Comparison of ENCODE assay signal across 8 cellular contexts in genomic region chr1:45802343-45803298, GRCh38. TPM values are rescaled to one million over a fixed set of nuclear protein-coding genes. Genes with fewer than 3 reads are reported as not detected.
DNase-seq lines count a peak whose midpoint lies in the region; ATAC-seq, FAIRE-seq and TF ChIP-seq lines count a peak whose summit lies in the region.

No MANE protein-coding gene starts in this region.

- no peak overlapping the region for H3K14ac ChIP-seq in trophoblast cell (ENCODE audit: low read length)

- H2BK120ac ChIP-seq in trophoblast cell (ENCODE audit: insufficient read depth, low read length, poor library complexity), result no peak overlapping the region

- H3K27ac Mint-ChIP-seq in astrocyte (ENCODE audit: unreplicated experiment), result peak overlapping the region; percentile 99

- no peaks in the 10 kb centered on the region for H3K4me1 ChIP-seq in NT2/D1 (ENCODE audit: insufficient read depth, insufficient read length)
- H3K4me1 ChIP-seq in astrocyte (ENCODE audit: insufficient read depth, low read length), result peaks cover 10% of the 10 kb centered on the region
- H3K4me1 ChIP-seq in trophoblast cell (ENCODE audit: control insufficient read depth in 1 of 2, insufficient read depth in 2 of 2, low read length in 2 of 2), result peaks cover 5 to 6% of the 10 kb centered on the region in 2 experiments

- TF ChIP-seq CTCF in astrocyte (IDR thresholded peaks at IDR 0.05; ENCODE audit: insufficient read depth, low read depth, low read length), result no peak

- peak overlapping the region; percentile 54 for H4K91ac ChIP-seq in trophoblast cell (ENCODE audit: low read depth, low read length)

- H3K4me3 Mint-ChIP-seq in astrocyte (ENCODE audit: unreplicated experiment), result peak overlapping the region; percentile 88

- H3K9me3 ChIP-seq in NT2/D1 (ENCODE audit: insufficient read depth, low read length), result no peaks in the 10 kb centered on the region
- no peaks in the 10 kb centered on the region for H3K9me3 ChIP-seq in astrocyte (ENCODE audit: insufficient read depth, low read depth, low read length)
- no peaks in the 10 kb centered on the region for H3K9me3 ChIP-seq in trophoblast cell (ENCODE audit: insufficient read depth, low read depth, low read length)

- peak overlapping the region; percentile 94 for H3K4me2 ChIP-seq in astrocyte (ENCODE audit: low read length)
- H3K4me2 ChIP-seq in trophoblast cell (ENCODE audit: low read length), result peak overlapping the region; percentile 65

- peak overlapping the region; percentile 52 for H2BK5ac ChIP-seq in trophoblast cell (ENCODE audit: low read depth, low read length, poor library complexity)

- no peak overlapping the region for H3K18ac ChIP-seq in trophoblast cell (ENCODE audit: low read length)

- H4K12ac ChIP-seq in trophoblast cell (ENCODE audit: low read depth, low read length), result peak overlapping the region; percentile 31

- H4K20me1 ChIP-seq in astrocyte (ENCODE audit: insufficient read depth, low read length), result peaks cover 26% of the 10 kb centered on the region

- FAIRE-seq in astrocyte (lab: Jason Lieb, UNC), result peak; percentile 58

- H3K36me3 ChIP-seq in NT2/D1 (ENCODE audit: insufficient read depth, insufficient read length, low read length) (peaks cover 20% of the 10 kb centered on the region), astrocyte (ENCODE audit: insufficient read depth, low read length) (no peaks in the 10 kb centered on the region), trophoblast cell (ENCODE audit: control insufficient read depth in 1 of 2, insufficient read depth in 2 of 2, low read length in 2 of 2) (peaks cover 0 to 5% of the 10 kb centered on the region in 2 experiments)

- peaks cover 3% of the 10 kb centered on the region for H3K79me1 ChIP-seq in trophoblast cell (ENCODE audit: low read length)

- H3K79me2 ChIP-seq in astrocyte (ENCODE audit: insufficient read depth, low read length), result peaks cover 36% of the 10 kb centered on the region
- H3K79me2 ChIP-seq in trophoblast cell (ENCODE audit: control insufficient read depth, insufficient read depth, low read length, poor library complexity), result peaks cover 4% of the 10 kb centered on the region

- no peak overlapping the region for H3K4ac ChIP-seq in trophoblast cell (ENCODE audit: low read depth, low read length)

- no peaks in the 10 kb centered on the region for H3K9me3 Mint-ChIP-seq in astrocyte (ENCODE audit: unreplicated experiment)

- WGBS in trophoblast cell (ENCODE audit: extremely low coverage, insufficient coverage, insufficient read length), result no CpG with 5 or more reads among the region's 11 CpGs

- H2AFZ ChIP-seq in astrocyte (ENCODE audit: low read depth, low read length), result peak overlapping the region; percentile 86
- H2AFZ ChIP-seq in trophoblast cell (ENCODE audit: insufficient read depth, low read length, poor library complexity), result peak overlapping the region; percentile 32

- H2AK5ac ChIP-seq in trophoblast cell (ENCODE audit: low read length), result no peak overlapping the region

- intact Hi-C loops in left ventricle myocardium superior (cut with micrococcal nuclease), result no loop called here

- H3K36me3 Mint-ChIP-seq in astrocyte (ENCODE audit: low read depth, unreplicated experiment), result no peaks in the 10 kb centered on the region

- DNase-seq in NCI-H2171 treated with DMSO at 0.1 percent for 48 hours (lab: John Stamatoyannopoulos, UW) (peak; percentile 57), NCI-H2171 (lab: John Stamatoyannopoulos, UW) (no peak), NT2/D1 (ENCODE audit: low read depth, low spot score) (peak; percentile 69), astrocyte (ENCODE audit: low read depth) (peak; percentile 98), left ventricle myocardium superior (peak; percentile 73), trophoblast cell (peak; percentile 88 to 91)
- DNase-seq in stimulated activated naive CD4-positive, alpha-beta T cell treated with Interleukin-2 at 50 U/mL for 16 hours (lab: John Stamatoyannopoulos, UW), result no peak

- H3K27me3 Mint-ChIP-seq in astrocyte (ENCODE audit: low read depth, unreplicated experiment), result no peaks in the 10 kb centered on the region

- H3K4me1 Mint-ChIP-seq in astrocyte (ENCODE audit: low read depth, unreplicated experiment), result peaks cover 17% of the 10 kb centered on the region

- peaks cover 9% of the 10 kb centered on the region for H3K27me3 ChIP-seq in NT2/D1 (ENCODE audit: insufficient read depth, insufficient read length)
- no peaks in the 10 kb centered on the region for H3K27me3 ChIP-seq in astrocyte (ENCODE audit: insufficient read depth, low read length)
- no peaks in the 10 kb centered on the region for H3K27me3 ChIP-seq in trophoblast cell (ENCODE audit: insufficient read depth, low read length)

- ATAC-seq in HG03439 (IDR thresholded peaks at IDR 0.05; ENCODE audit: unreplicated experiment), result peak; percentile 45
- peak; percentile 87 for ATAC-seq in left ventricle myocardium superior

- H3K4me3 ChIP-seq in NT2/D1 (ENCODE audit: insufficient read length, low read depth) (peak overlapping the region; percentile 40), astrocyte (ENCODE audit: insufficient read depth, low read depth, low read length) (peak overlapping the region; percentile 65), trophoblast cell (ENCODE audit: low read depth, low read length) (peak overlapping the region; percentile 52)

- H3K9ac ChIP-seq in NT2/D1 (ENCODE audit: insufficient read length, low read depth) (peak overlapping the region; percentile 53), astrocyte (ENCODE audit: low read length) (peak overlapping the region; percentile 91), trophoblast cell (ENCODE audit: low read length) (no peak overlapping the region)

- no peak overlapping the region for H3K23ac ChIP-seq in trophoblast cell (ENCODE audit: low read length)

- peak overlapping the region; percentile 47 for H4K8ac ChIP-seq in trophoblast cell (ENCODE audit: low read depth, low read length)

- H3K27ac ChIP-seq in astrocyte (ENCODE audit: low read depth, low read length), result peak overlapping the region; percentile 96
- H3K27ac ChIP-seq in trophoblast cell (ENCODE audit: low read depth, low read length), result peak overlapping the region; percentile 93

- no peak overlapping the region for H2BK12ac ChIP-seq in trophoblast cell (ENCODE audit: low read length)

RNA-seq across cellular contexts. Expression of gene MAST2, which starts 0.8 kb away (rescaled TPM):
- total RNA-seq in astrocyte (41.0 and 41.6 TPM in 2 replicates), left ventricle myocardium superior (103 TPM)
- 19.7 and 20.9 TPM in 2 replicates for polyA plus RNA-seq in trophoblast cell (2013)

RNA-seq across cellular contexts. Expression of gene IPP, which starts 52.2 kb away (rescaled TPM):
- 13.3 and 18.2 TPM in 2 replicates for total RNA-seq in astrocyte
- 12.2 TPM for total RNA-seq in left ventricle myocardium superior
- 6.5 and 7.0 TPM in 2 replicates for polyA plus RNA-seq in trophoblast cell (2013)

Comparison
In these comparisons a context has a peak if more than half of its experiments do, and no peak if none do; other contexts are left out.
1. DNase-seq: peak in NCI-H2171 treated with DMSO at 0.1 percent for 48 hours (single experiment), NT2/D1 (single experiment), astrocyte (single experiment), left ventricle myocardium superior (single experiment) and trophoblast cell (2 of 2); none in NCI-H2171 (single experiment) and stimulated activated naive CD4-positive, alpha-beta T cell treated with Interleukin-2 at 50 U/mL for 16 hours (single experiment).
2. Peak in every context shown above with its lines, with median percentiles within 50 percentile points of each other: H3K4me3 ChIP-seq.